In genomic region chr17:7261377-7262191, GRCh38 we compare ENCODE assay signal across 8 cellular contexts. TPM values are rescaled to one million over a fixed set of nuclear protein-coding genes. Genes with fewer than 3 reads are reported as not detected.
A peak's percentile ranks its signal among the peaks of the same experiment; 100 is the strongest.
DNase-seq lines count a peak whose midpoint lies in the region; ATAC-seq and TF ChIP-seq lines count a peak whose summit lies in the region.

No MANE protein-coding gene starts in this region.

- H3K9ac ChIP-seq in PC-3 (ENCODE audit: low read length), result peak overlapping the region; percentile 93
- peak overlapping the region; percentile 95 to 100 for H3K9ac ChIP-seq in mucosa of rectum (ENCODE audit: low read depth in 1 of 2, low read length in 2 of 2)

- ATAC-seq in PC-3 (peak; percentile 5), GM21515 (IDR thresholded peaks at IDR 0.05; ENCODE audit: unreplicated experiment) (no peak)

- H3K9me3 ChIP-seq in PC-3 (ENCODE audit: low read length) (no peaks in the 10 kb centered on the region), mucosa of rectum (ENCODE audit: control insufficient read depth in 2 of 2, low read length in 2 of 2) (no peaks in the 10 kb centered on the region)
- H3K9me3 ChIP-seq in effector memory CD4-positive, alpha-beta T cell (ENCODE audit: control insufficient read depth, low read length), result no peaks in the 10 kb centered on the region

- peaks cover 14% of the 10 kb centered on the region; the same call in 1 of the 2 replicates for H4K20me1 ChIP-seq in PC-3 (ENCODE audit: low read length)

- no peaks in the 10 kb centered on the region for H3K9me2 ChIP-seq in PC-3 (replicated peaks; ENCODE audit: low read length)

- H3K36me3 ChIP-seq in BJ (ENCODE audit: control insufficient read depth, insufficient read depth, low read length) (peaks cover 6% of the 10 kb centered on the region; the same call in 1 of the 2 replicates), PC-3 (ENCODE audit: low read depth, low read length) (peaks cover 4% of the 10 kb centered on the region; the same call in 1 of the 2 replicates), mucosa of rectum (ENCODE audit: control insufficient read depth in 2 of 2, insufficient read depth in 2 of 2, low read length in 2 of 2) (peaks cover 10 to 17% of the 10 kb centered on the region in 2 donors)
- peaks cover 12% of the 10 kb centered on the region for H3K36me3 ChIP-seq in effector memory CD4-positive, alpha-beta T cell (ENCODE audit: control insufficient read depth, insufficient read depth, low read length)

- H3K4me1 ChIP-seq in PC-3 (ENCODE audit: insufficient read depth, low read length) (peaks cover 27% of the 10 kb centered on the region), mucosa of rectum (ENCODE audit: control insufficient read depth in 2 of 2, insufficient read depth in 2 of 2, low read length in 2 of 2) (peaks cover 35 to 37% of the 10 kb centered on the region in 2 donors)
- H3K4me1 ChIP-seq in effector memory CD4-positive, alpha-beta T cell (ENCODE audit: control insufficient read depth, insufficient read depth, low read length, poor library complexity, severe bottlenecking), result peaks cover 30% of the 10 kb centered on the region

- H2AFZ ChIP-seq in PC-3 (ENCODE audit: low read length), result no peak overlapping the region

- H3K27ac ChIP-seq in PC-3 (ENCODE audit: low read length), result peak overlapping the region; percentile 83
- H3K27ac ChIP-seq in effector memory CD4-positive, alpha-beta T cell (ENCODE audit: insufficient read depth, low read length, poor library complexity, severe bottlenecking), result peak overlapping the region; percentile 57
- H3K27ac ChIP-seq in mucosa of rectum (ENCODE audit: low read depth in 2 of 2, low read length in 2 of 2), result peak overlapping the region; percentile 97 to 100

- H3K27me3 ChIP-seq in BJ (ENCODE audit: control insufficient read depth, insufficient read depth, low read length), result no peaks in the 10 kb centered on the region
- H3K27me3 ChIP-seq in PC-3 (ENCODE audit: low read length), result no peaks in the 10 kb centered on the region
- H3K27me3 ChIP-seq in effector memory CD4-positive, alpha-beta T cell (replicated peaks; ENCODE audit: control insufficient read depth, insufficient read depth, low read length, poor library complexity, severe bottlenecking), result no peaks in the 10 kb centered on the region
- peaks cover 6 to 8% of the 10 kb centered on the region in 2 donors for H3K27me3 ChIP-seq in mucosa of rectum (ENCODE audit: control insufficient read depth in 2 of 2, insufficient read depth in 2 of 2, low read length in 2 of 2)

- no peak for TF ChIP-seq CTCF in BJ (IDR thresholded peaks at IDR 0.05; ENCODE audit: insufficient read depth, low read depth, low read length)
- TF ChIP-seq CTCF in PC-3 (conservative IDR thresholded peaks at IDR 0.05; ENCODE audit: low read depth, low read length), result no peak

- POLR2A ChIA-PET in BJ (lab: Charles Lee), result no interaction called here
- POLR2A ChIA-PET in PC-3 (lab: Charles Lee; ENCODE audit: unreplicated experiment), result no interaction called here

- H3K4me3 ChIP-seq in BJ (ENCODE audit: low read depth, low read length), result peak overlapping the region; percentile 23
- H3K4me3 ChIP-seq in PC-3 (ENCODE audit: low read length), result peak overlapping the region; percentile 97
- peak overlapping the region; percentile 62 for H3K4me3 ChIP-seq in effector memory CD4-positive, alpha-beta T cell (ENCODE audit: insufficient read depth, low read depth, low read length, poor library complexity, severe bottlenecking)
- peak overlapping the region; percentile 87 to 98 for H3K4me3 ChIP-seq in mucosa of rectum (ENCODE audit: low read length in 2 of 2)

- no peak for DNase-seq in BJ (ENCODE audit: low read depth)
- no peak for DNase-seq in PC-3
- no peak for DNase-seq in effector memory CD4-positive, alpha-beta T cell
- DNase-seq in NK-92 (lab: John Stamatoyannopoulos, UW; ENCODE audit: unreplicated experiment), result no peak
- no peak for DNase-seq in medulla oblongata (ENCODE audit: extremely low spot score)
- DNase-seq in NCI-H128 (lab: John Stamatoyannopoulos, UW; ENCODE audit: unreplicated experiment), result no peak

- CTCF ChIA-PET in BJ (lab: Yijun Ruan, JAX) (no interaction called here), PC-3 (lab: Charles Lee) (interaction anchor here (0.6 kb wide), 1 partner anchor 41 kb away, joined by 3 read pairs; no protein-coding TSS in a partner anchor)

- peak overlapping the region; percentile 96 for H3K4me2 ChIP-seq in PC-3 (ENCODE audit: low read length)

- no peaks in the 10 kb centered on the region for H3F3A ChIP-seq in PC-3 (ENCODE audit: low read length, unreplicated experiment)

- peaks cover 45% of the 10 kb centered on the region for H3K79me2 ChIP-seq in PC-3 (ENCODE audit: low read length)

- intact Hi-C loops in PC-3 (cut with micrococcal nuclease), result loop anchor here (1.0 to 5.0 kb wide), 2 partner anchors 9 to 221 kb away; partner anchors contain the start of genes ELP5, POLR2A and SLC35G6

- TSS peak; percentile 72 for BruUV-seq in PC-3 (replicated peaks; lab: Mats Ljungman, UMichigan)

RNA-seq across cellular contexts. Expression of gene CLDN7, which starts 0.7 kb away (rescaled TPM):
- polyA plus RNA-seq in BJ (2011; rRNA removed), result 1.5 and 2.1 TPM in 2 replicates
- polyA minus RNA-seq in BJ (2011; rRNA and poly(A)+ RNA removed), result 0.31 and 0.95 TPM in 2 replicates
- 147 and 180 TPM in 2 replicates for total RNA-seq in PC-3 (2014; rRNA removed)

RNA-seq across cellular contexts. Expression of gene ELP5, which starts 9.6 kb away (rescaled TPM):
- 29.8 and 35.6 TPM in 2 replicates for polyA plus RNA-seq in BJ (2011; rRNA removed)
- 20.5 and 38.1 TPM in 2 replicates for polyA minus RNA-seq in BJ (2011; rRNA and poly(A)+ RNA removed)
- total RNA-seq in PC-3 (2014; rRNA removed), result 60.5 and 67.5 TPM in 2 replicates

RNA-seq across cellular contexts. Expression of gene CTDNEP1, which starts 10.1 kb away (rescaled TPM):
- polyA plus RNA-seq in BJ (2011; rRNA removed), result 117 and 129 TPM in 2 replicates
- 137 and 160 TPM in 2 replicates for polyA minus RNA-seq in BJ (2011; rRNA and poly(A)+ RNA removed)
- total RNA-seq in PC-3 (2014; rRNA removed), result 52.4 and 68.5 TPM in 2 replicates

RNA-seq across cellular contexts. Expression of gene GABARAP, which starts 19.3 kb away (rescaled TPM):
- polyA plus RNA-seq in BJ (2011; rRNA removed), result 762 and 865 TPM in 2 replicates
- polyA minus RNA-seq in BJ (2011; rRNA and poly(A)+ RNA removed), result 247 and 343 TPM in 2 replicates
- total RNA-seq in PC-3 (2014; rRNA removed), result 88.2 and 103 TPM in 2 replicates

RNA-seq across cellular contexts. Expression of gene SLC2A4, which starts 19.9 kb away (rescaled TPM):
- polyA plus RNA-seq in BJ (2011; rRNA removed), result 0.15 and 0.36 TPM in 2 replicates
- polyA minus RNA-seq in BJ (2011; rRNA and poly(A)+ RNA removed), result 0.10 and 0.38 TPM in 2 replicates
- total RNA-seq in PC-3 (2014; rRNA removed), result 0.29 TPM in 1 of 2 replicates, not detected in the other

Comparison
In these comparisons a context has a peak if more than half of its experiments do, and no peak if none do; other contexts are left out.
1. H3K4me3 ChIP-seq: peak in every context shown above with its lines; median percentile 97 in PC-3; 92 in mucosa of rectum; 62 in effector memory CD4-positive, alpha-beta T cell; 23 in BJ.